In the genomic region with DNA sequence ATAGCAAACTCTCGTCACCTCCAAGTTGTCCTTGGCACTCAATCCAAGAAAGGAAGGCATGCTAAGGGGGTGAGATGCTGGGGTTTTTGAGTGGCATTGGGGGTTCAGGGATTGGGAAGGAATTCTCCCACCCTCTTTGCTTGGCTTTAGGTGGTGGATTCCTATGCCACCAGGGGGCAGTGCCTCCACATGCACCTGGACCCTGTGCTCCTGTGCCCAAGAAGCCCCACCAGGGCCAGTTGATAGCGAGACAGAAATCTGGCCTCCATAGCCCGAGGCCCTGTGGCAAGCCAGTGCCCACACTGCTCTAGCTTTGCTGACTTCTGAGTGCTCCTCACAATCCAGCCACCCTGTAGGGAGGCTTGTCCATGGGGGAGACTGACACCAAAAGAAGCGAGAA, we compare ENCODE assay signal across 9 cellular contexts. TPM values are rescaled to one million over a fixed set of nuclear protein-coding genes. Genes with fewer than 3 reads are reported as not detected.
DNase-seq lines count a peak whose midpoint lies in the region; ATAC-seq, FAIRE-seq and TF ChIP-seq lines count a peak whose summit lies in the region.
"Had no signal": no experiment of that assay in that cellular context is flagged by ENCODE, and none has a peak within 500 bp of the region (broad histone marks: within the 10 kb centered on the region; RNA-seq: fewer than 3 reads in every experiment).

No MANE protein-coding gene starts in this region.

- no peak for TF ChIP-seq POLR2A in K562 (conservative IDR thresholded peaks at IDR 0.05)

- no peak overlapping the region for H3K4me2 ChIP-seq in K562 (ENCODE audit: insufficient read depth, low read length)
- H3K4me2 ChIP-seq in osteoblast (ENCODE audit: insufficient read depth, low read length), result no peak overlapping the region

- H3K36me3 Mint-ChIP-seq in immature natural killer cell (no peaks in the 10 kb centered on the region), T-cell (no peaks in the 10 kb centered on the region)
- H3K36me3 Mint-ChIP-seq: activated naive CD8-positive, alpha-beta T cell had no signal

- no peaks in the 10 kb centered on the region for H3K9me1 ChIP-seq in K562 (ENCODE audit: control insufficient read depth, insufficient read depth, low read length)

- no peaks in the 10 kb centered on the region for H3K9me3 ChIP-seq in right atrium auricular region
- no peaks in the 10 kb centered on the region for H3K9me3 ChIP-seq in K562 (replicated peaks; ENCODE audit: control insufficient read depth, insufficient read depth, low read depth, low read length)
- no peaks in the 10 kb centered on the region for H3K9me3 ChIP-seq in osteoblast (ENCODE audit: low read depth, low read length)

- no peak overlapping the region for H3K27ac ChIP-seq in right atrium auricular region
- H3K27ac ChIP-seq in K562 (ENCODE audit: extremely low read depth, low read depth, low read length), result no peak overlapping the region
- no peak overlapping the region for H3K27ac ChIP-seq in osteoblast (ENCODE audit: low read depth, low read length)

- H3K79me2 ChIP-seq in K562 (ENCODE audit: control insufficient read depth, insufficient read depth, low read length), result no peaks in the 10 kb centered on the region
- no peaks in the 10 kb centered on the region for H3K79me2 ChIP-seq in osteoblast (ENCODE audit: insufficient read depth, low read length)

- no peaks in the 10 kb centered on the region for H3K36me3 ChIP-seq in right atrium auricular region
- no peaks in the 10 kb centered on the region for H3K36me3 ChIP-seq in K562 (ENCODE audit: control insufficient read depth, insufficient read depth, low read length)
- no peaks in the 10 kb centered on the region for H3K36me3 ChIP-seq in osteoblast (ENCODE audit: insufficient read depth, low read length)

- no peaks in the 10 kb centered on the region for H3K27me3 ChIP-seq in right atrium auricular region
- peaks cover 0 to 9% of the 10 kb centered on the region in 2 experiments; a peak in 3 of 5 replicates for H3K27me3 ChIP-seq in K562 (ENCODE audit: control insufficient read depth in 2 of 2, insufficient read depth in 2 of 2, low read length in 2 of 2)
- H3K27me3 ChIP-seq in osteoblast (ENCODE audit: insufficient read depth, low read length), result no peaks in the 10 kb centered on the region

- intact Hi-C loops in cardiac septum (cut with DNase I) (no loop called here), K562 (cut with micrococcal nuclease) (no loop called here)

- 14% methylated on average over 4 of the region's 4 CpGs for WGBS in K562 (ENCODE audit: insufficient coverage, low coverage, missing lambda C conversion rate)

- H4K20me1 ChIP-seq in K562 (replicated peaks; ENCODE audit: control insufficient read depth, insufficient read depth, low read length) (no peaks in the 10 kb centered on the region), osteoblast (ENCODE audit: insufficient read depth, low read length) (no peaks in the 10 kb centered on the region)

- no peak overlapping the region for H3K4me3 Mint-ChIP-seq in immature natural killer cell
- H3K4me3 Mint-ChIP-seq in T-cell, result no peak overlapping the region
- H3K4me3 Mint-ChIP-seq: activated naive CD8-positive, alpha-beta T cell had no signal

- TF ChIP-seq EP300 in K562 (IDR thresholded peaks at IDR 0.05; ENCODE audit: low read length), result no peak

- no peaks in the 10 kb centered on the region for H3K9me3 Mint-ChIP-seq in immature natural killer cell
- no peaks in the 10 kb centered on the region for H3K9me3 Mint-ChIP-seq in T-cell

- POLR2A ChIA-PET in K562 (lab: Yijun Ruan, JAX), result no interaction called here
- POLR2A ChIA-PET in T-cell (lab: Charles Lee), result no interaction called here

- no TSS peak for BruUV-seq in K562 (replicated peaks; lab: Mats Ljungman, UMichigan)

- no peaks in the 10 kb centered on the region for H3K4me1 Mint-ChIP-seq in immature natural killer cell
- no peaks in the 10 kb centered on the region for H3K4me1 Mint-ChIP-seq in T-cell

- peak in 1 of 2 donors; percentile 60 for TF ChIP-seq CTCF in right atrium auricular region (IDR thresholded peaks at IDR 0.05)
- peak; percentile 67 to 74 (median 70) for TF ChIP-seq CTCF in K562 (IDR thresholded peaks at IDR 0.05 in 2 of 3, conservative IDR thresholded peaks at IDR 0.05 in 1 of 3; ENCODE audit: insufficient read depth in 2 of 3, low read depth in 1 of 3, low read length in 3 of 3)
- peak; percentile 49 for TF ChIP-seq CTCF in osteoblast (IDR thresholded peaks at IDR 0.05; ENCODE audit: extremely low read depth, low read depth, low read length)

- ATAC-seq in K562 (peak; percentile 84), T-cell (replicated peaks in 1 of 4) (no peak)

- H3K4me1 ChIP-seq in right atrium auricular region, result no peaks in the 10 kb centered on the region
- no peaks in the 10 kb centered on the region; a peak in 1 of 5 replicates for H3K4me1 ChIP-seq in K562 (replicated peaks in 1 of 2; ENCODE audit: control insufficient read depth in 2 of 2, insufficient read depth in 2 of 2, low read length in 2 of 2)
- H3K4me1 ChIP-seq in osteoblast (ENCODE audit: insufficient read depth, low read length), result no peaks in the 10 kb centered on the region

- H3K27me3 Mint-ChIP-seq in immature natural killer cell (ENCODE audit: low read depth in 3 of 3) (peaks cover 0 to 11% (median 6%) of the 10 kb centered on the region in 3 donors), T-cell (peaks cover 0 to 25% of the 10 kb centered on the region in 2 donors)
- H3K27me3 Mint-ChIP-seq: activated naive CD8-positive, alpha-beta T cell had no signal

- TF ChIP-seq RAD21 in K562 (CRISPR knock-in tag; conservative IDR thresholded peaks at IDR 0.05 in 1 of 2, IDR thresholded peaks at IDR 0.05 in 1 of 2), result peak; percentile 40 to 63

- CTCF ChIA-PET in K562 (lab: Yijun Ruan, JAX; ENCODE audit: low intra/inter-chr PET ratio) (interaction anchor here (0.6 to 1.2 kb wide), 3 partner anchors 921 to 1202 kb away, joined by 3 to 4 read pairs (median 3); no protein-coding TSS in a partner anchor), T-cell (lab: Charles Lee) (no interaction called here)

- H2AFZ ChIP-seq in K562 (ENCODE audit: low read depth, low read length), result no peak overlapping the region
- H2AFZ ChIP-seq in osteoblast (ENCODE audit: low read length), result no peak overlapping the region

- H3K27ac Mint-ChIP-seq in immature natural killer cell, result no peak overlapping the region
- H3K27ac Mint-ChIP-seq in T-cell, result no peak overlapping the region
- H3K27ac Mint-ChIP-seq: activated naive CD8-positive, alpha-beta T cell had no signal

- no peak overlapping the region for H3K9ac ChIP-seq in K562 (ENCODE audit: insufficient read depth in 1 of 2, low read depth in 2 of 2, low read length in 2 of 2)

- in situ Hi-C loops in K562 (cut with MboI), result no loop called here

- H3K4me3 ChIP-seq in right atrium auricular region (no peak overlapping the region), K562 (no peak overlapping the region), osteoblast (ENCODE audit: insufficient read depth, low read length) (no peak overlapping the region)

- DNase-seq in cardiac septum (ENCODE audit: low spot score) (peak; percentile 68), right atrium auricular region (ENCODE audit: low spot score) (no peak), HuH-7 (ENCODE audit: low spot score) (peak; percentile 53), K562 (ENCODE audit: extremely low read depth in 1 of 4, low spot score in 3 of 4) (peak; percentile 42 to 67 (median 54)), osteoblast (ENCODE audit: insufficient read length, low spot score, missing footprints) (no peak), immature natural killer cell (no peak), T-cell (no peak)
- DNase-seq in activated CD4-positive, CD25-positive, alpha-beta regulatory T cell treated with anti-CD3 and anti-CD28 coated beads, Interleukin-2, amount 50 U/mL, for 72 hours, result no peak

- no peak for FAIRE-seq in K562 (lab: Jason Lieb, UNC)

RNA-seq across cellular contexts. Expression of gene FATE1, which starts 2.0 kb away (rescaled TPM):
- total RNA-seq in cardiac septum, result 0.67 TPM
- total RNA-seq in right atrium auricular region, result not detected
- not detected in 2 replicates for total RNA-seq in K562 (2011; cell fraction: chromatin; rRNA removed; ENCODE audit: low replicate concordance)
- total RNA-seq in K562 (2011; cell fraction: nucleolus; rRNA removed), result not detected in 2 replicates
- total RNA-seq in K562 (2011; cell fraction: nucleoplasm; rRNA removed), result not detected in 2 replicates
- not detected in 2 replicates for total RNA-seq in K562 (2014; rRNA removed)
- total RNA-seq in K562 (2014; rRNA removed; fragmentation: Illumina TruSeq; extraction: Trizol), result not detected in 2 replicates
- not detected in 2 replicates for total RNA-seq in K562 (2015; rRNA removed; fragmentation: Illumina TruSeq; extraction: Trizol)
- not detected in 2 replicates for total RNA-seq in K562 (2021)
- polyA plus RNA-seq in K562 (2011; rRNA removed), result not detected in 2 replicates
- polyA plus RNA-seq in K562 (2011; cell fraction: cytosol; rRNA removed), result not detected in 2 replicates
- polyA plus RNA-seq in K562 (2011; cell fraction: nucleus; rRNA removed), result not detected in 2 replicates
- polyA plus RNA-seq in K562 (2012), result not detected in 2 replicates
- not detected in 2 replicates for polyA plus RNA-seq in K562 (2014; fragmentation: Illumina TruSeq; extraction: Trizol)
- polyA plus RNA-seq in K562 (2014; fragmentation: Nextera tagmentation; extraction: Ambion mirVana), result not detected
- not detected in 2 replicates for polyA plus RNA-seq in K562 (2014; rRNA removed)
- polyA minus RNA-seq in K562 (2011; rRNA and poly(A)+ RNA removed), result not detected in 2 replicates
- polyA minus RNA-seq in K562 (2011; cell fraction: cytosol; rRNA and poly(A)+ RNA removed), result not detected in 2 replicates
- polyA minus RNA-seq in K562 (2011; cell fraction: nucleus; rRNA and poly(A)+ RNA removed), result not detected in 2 replicates
- total RNA-seq in osteoblast, result not detected in 2 replicates
- polyA plus RNA-seq in immature natural killer cell, result not detected
- total RNA-seq in T-cell, result not detected

RNA-seq across cellular contexts. Expression of gene PRRG3, which starts 18.6 kb away (rescaled TPM):
- 1.1 TPM for total RNA-seq in cardiac septum
- 1 to 10 TPM in 1 of 2 donors, under 1 TPM in 1; 0.08 to 1.7 TPM for total RNA-seq in right atrium auricular region
- total RNA-seq in K562 (2011; cell fraction: chromatin; rRNA removed; ENCODE audit: low replicate concordance), result not detected in 2 replicates
- total RNA-seq in K562 (2011; cell fraction: nucleolus; rRNA removed), result not detected in 2 replicates
- not detected in 2 replicates for total RNA-seq in K562 (2011; cell fraction: nucleoplasm; rRNA removed)
- not detected in 2 replicates for total RNA-seq in K562 (2014; rRNA removed)
- not detected in 2 replicates for total RNA-seq in K562 (2014; rRNA removed; fragmentation: Illumina TruSeq; extraction: Trizol)
- total RNA-seq in K562 (2015; rRNA removed; fragmentation: Illumina TruSeq; extraction: Trizol), result not detected in 2 replicates
- total RNA-seq in K562 (2021), result not detected in 2 replicates
- not detected in 2 replicates for polyA plus RNA-seq in K562 (2011; rRNA removed)
- not detected in 2 replicates for polyA plus RNA-seq in K562 (2011; cell fraction: cytosol; rRNA removed)
- not detected in 2 replicates for polyA plus RNA-seq in K562 (2011; cell fraction: nucleus; rRNA removed)
- polyA plus RNA-seq in K562 (2012), result 0.03 TPM in 1 of 2 replicates, not detected in the other
- not detected in 2 replicates for polyA plus RNA-seq in K562 (2014; fragmentation: Illumina TruSeq; extraction: Trizol)
- not detected for polyA plus RNA-seq in K562 (2014; fragmentation: Nextera tagmentation; extraction: Ambion mirVana)
- not detected in 2 replicates for polyA plus RNA-seq in K562 (2014; rRNA removed)
- polyA minus RNA-seq in K562 (2011; rRNA and poly(A)+ RNA removed), result not detected in 2 replicates
- not detected in 2 replicates for polyA minus RNA-seq in K562 (2011; cell fraction: cytosol; rRNA and poly(A)+ RNA removed)
- polyA minus RNA-seq in K562 (2011; cell fraction: nucleus; rRNA and poly(A)+ RNA removed), result not detected in 2 replicates
- total RNA-seq in osteoblast, result under 0.01 TPM in 1 of 2 replicates, not detected in the other
- polyA plus RNA-seq in immature natural killer cell, result not detected
- total RNA-seq in T-cell, result not detected

RNA-seq across cellular contexts. Expression of gene CNGA2, which starts 20.7 kb away (rescaled TPM):
- total RNA-seq in cardiac septum (not detected), right atrium auricular region (not detected), K562 (2014; rRNA removed) (not detected in 2 replicates), K562 (2014; rRNA removed; fragmentation: Illumina TruSeq; extraction: Trizol) (not detected in 2 replicates), K562 (2015; rRNA removed; fragmentation: Illumina TruSeq; extraction: Trizol) (not detected in 2 replicates), K562 (2021) (not detected in 2 replicates), osteoblast (not detected in 2 replicates), T-cell (not detected)
- total RNA-seq in K562 (2011; cell fraction: chromatin; rRNA removed; ENCODE audit: low replicate concordance), result not detected in 2 replicates
- total RNA-seq in K562 (2011; cell fraction: nucleolus; rRNA removed), result not detected in 2 replicates
- not detected in 2 replicates for total RNA-seq in K562 (2011; cell fraction: nucleoplasm; rRNA removed)
- polyA plus RNA-seq in K562 (2011; rRNA removed) (not detected in 2 replicates), K562 (2014; fragmentation: Illumina TruSeq; extraction: Trizol) (not detected in 2 replicates), K562 (2014; fragmentation: Nextera tagmentation; extraction: Ambion mirVana) (not detected), K562 (2014; rRNA removed) (not detected in 2 replicates), immature natural killer cell (not detected)
- polyA plus RNA-seq in K562 (2011; cell fraction: cytosol; rRNA removed), result not detected in 2 replicates
- polyA plus RNA-seq in K562 (2011; cell fraction: nucleus; rRNA removed), result not detected in 2 replicates
- not detected in 2 replicates for polyA plus RNA-seq in K562 (2012)
- polyA minus RNA-seq in K562 (2011; rRNA and poly(A)+ RNA removed), result not detected in 2 replicates
- polyA minus RNA-seq in K562 (2011; cell fraction: cytosol; rRNA and poly(A)+ RNA removed), result not detected in 2 replicates
- not detected in 2 replicates for polyA minus RNA-seq in K562 (2011; cell fraction: nucleus; rRNA and poly(A)+ RNA removed)

Comparison
In these comparisons a context has a peak if more than half of its experiments do, and no peak if none do; other contexts are left out.
1. DNase-seq: peak in cardiac septum (single experiment), HuH-7 (single experiment) and K562 (4 of 4); none in right atrium auricular region (single experiment), osteoblast (single experiment), activated CD4-positive, CD25-positive, alpha-beta regulatory T cell treated with anti-CD3 and anti-CD28 coated beads, Interleukin-2, amount 50 U/mL, for 72 hours (single experiment), immature natural killer cell (0 of 3) and T-cell (0 of 34).